In the genomic region with DNA sequence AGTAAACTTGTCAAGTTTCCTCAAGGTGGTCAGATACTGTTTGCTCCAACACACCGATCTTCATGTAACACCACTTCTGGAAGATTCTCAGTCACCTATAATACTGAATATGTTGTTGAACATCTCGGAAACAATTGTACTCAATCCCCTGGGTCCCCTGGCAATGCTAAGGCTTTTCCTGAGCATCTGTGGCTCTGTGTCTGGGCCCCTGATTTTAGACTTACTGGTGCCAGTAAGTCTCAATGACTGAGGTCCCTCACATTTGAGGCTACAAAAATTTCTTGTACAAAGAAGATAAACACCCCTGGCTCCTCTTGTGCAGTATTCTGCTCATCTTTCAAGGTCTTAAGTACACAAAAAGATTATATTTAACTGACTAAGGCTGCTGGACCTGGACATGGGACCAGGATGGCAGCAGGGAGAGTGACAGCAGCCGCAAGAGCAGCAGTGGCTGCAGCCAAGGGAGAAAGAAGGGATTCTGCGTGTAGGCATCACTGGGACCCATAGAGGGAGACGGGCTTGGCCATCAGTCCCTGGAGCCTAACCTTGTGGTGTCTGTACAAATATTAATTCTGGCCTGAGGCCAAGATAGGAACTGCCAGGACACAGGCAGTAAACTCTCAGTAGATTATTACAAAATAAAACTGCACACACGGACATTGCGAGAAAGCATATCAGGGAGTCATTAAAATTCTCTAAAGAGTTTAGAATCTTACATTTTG, we compare ENCODE assay signal across 10 cellular contexts.
DNase-seq lines count a peak whose midpoint lies in the region; ATAC-seq and TF ChIP-seq lines count a peak whose summit lies in the region.
"Had no signal": no experiment of that assay in that cellular context is flagged by ENCODE, and none has a peak within 500 bp of the region (broad histone marks: within the 10 kb centered on the region; RNA-seq: fewer than 3 reads in every experiment).

No MANE protein-coding gene starts in this region.

- TF ChIP-seq CTCF in LNCaP clone FGC (IDR thresholded peaks at IDR 0.05; ENCODE audit: control insufficient read depth, extremely low read depth, insufficient read depth) (peak; percentile 50), GM20000 (IDR thresholded peaks at IDR 0.05; ENCODE audit: extremely low read depth, missing control alignments) (no peak)

- ATAC-seq in HG03280 (IDR thresholded peaks at IDR 0.05; ENCODE audit: unreplicated experiment): no peak
- ATAC-seq in GM18868 (IDR thresholded peaks at IDR 0.05; ENCODE audit: unreplicated experiment): no peak
- ATAC-seq: left ventricle myocardium superior had no signal

- DNase-seq in DMS153 treated with DMSO at 0.1 percent for 48 hours (lab: John Stamatoyannopoulos, UW; ENCODE audit: unreplicated experiment) (peak; percentile 48), LNCaP clone FGC (ENCODE audit: low read depth) (peak; percentile 91), SHP77 (lab: John Stamatoyannopoulos, UW) (peak; percentile 90), kidney glomerular epithelial cell (lab: John Stamatoyannopoulos, UW) (peak; percentile 34), GM20000 (ENCODE audit: low spot score) (no peak), nucleus accumbens (lab: John Stamatoyannopoulos, UW) (no peak)
- DNase-seq: activated T-cell treated with anti-CD3 and anti-CD28 coated beads for 4 hours, left ventricle myocardium superior had no signal

- 0 out of 2 replicates have a peak overlapping the region, but pooled peaks have one; percentile 21 for H3K4me3 ChIP-seq in LNCaP clone FGC (ENCODE audit: low read depth, low read length)

Comparison
In these comparisons a context has a peak if more than half of its experiments do, and no peak if none do; other contexts are left out.
1. DNase-seq: peak in DMS153 treated with DMSO at 0.1 percent for 48 hours (single experiment), LNCaP clone FGC (single experiment), SHP77 (2 of 2) and kidney glomerular epithelial cell (single experiment); none in GM20000 (single experiment) and nucleus accumbens (0 of 56).